In genomic region chr7:2511769-2512168, GRCh38 we compare ENCODE assay signal across 9 cellular contexts. TPM values are rescaled to one million over a fixed set of nuclear protein-coding genes. Genes with fewer than 3 reads are reported as not detected.
DNase-seq lines count a peak whose midpoint lies in the region; ATAC-seq and TF ChIP-seq lines count a peak whose summit lies in the region.
"Had no signal": no experiment of that assay in that cellular context is flagged by ENCODE, and none has a peak within 500 bp of the region (broad histone marks: within the 10 kb centered on the region; RNA-seq: fewer than 3 reads in every experiment).

No MANE protein-coding gene starts in this region.

- DNase-seq in CD8-positive, alpha-beta T cell: no peak
- DNase-seq in OCI-LY7 (ENCODE audit: low spot score) (no peak), prostate gland (ENCODE audit: low spot score) (no peak), NCI-H1417 treated with DMSO at 0.1 percent for 48 hours (lab: John Stamatoyannopoulos, UW) (no peak)
- no peak for DNase-seq in effector memory CD4-positive, alpha-beta T cell

- peak overlapping the region; percentile 85; the same call in 1 of the 2 replicates for H2AFZ ChIP-seq in OCI-LY7 (ENCODE audit: low read length)

- H3K27me3 Mint-ChIP-seq in CD8-positive, alpha-beta T cell (ENCODE audit: low read depth): no peaks in the 10 kb centered on the region

- no peaks in the 10 kb centered on the region for H3K79me2 ChIP-seq in OCI-LY7 (ENCODE audit: insufficient read depth, low read depth, low read length)

- H3K27me3 ChIP-seq in CD8-positive, alpha-beta T cell (ENCODE audit: insufficient read depth, low read length): no peaks in the 10 kb centered on the region
- H3K27me3 ChIP-seq in effector memory CD4-positive, alpha-beta T cell (replicated peaks; ENCODE audit: control insufficient read depth, insufficient read depth, low read length, poor library complexity, severe bottlenecking): no peaks in the 10 kb centered on the region
- no peaks in the 10 kb centered on the region for H3K27me3 ChIP-seq in prostate gland (replicated peaks; ENCODE audit: insufficient read depth)

- peak overlapping the region; percentile 48 for H3K4me3 ChIP-seq in CD8-positive, alpha-beta T cell (ENCODE audit: low read depth, low read length)
- H3K4me3 ChIP-seq in OCI-LY7 (ENCODE audit: low read depth, low read length, poor library complexity, severe bottlenecking) (peak overlapping the region; percentile 43), prostate gland (peak overlapping the region in 1 of 2 donors; percentile 2)
- H3K4me3 ChIP-seq in effector memory CD4-positive, alpha-beta T cell (ENCODE audit: insufficient read depth, low read depth, low read length, poor library complexity, severe bottlenecking): peak overlapping the region; percentile 45

- TF ChIP-seq CTCF in CD8-positive, alpha-beta T cell (IDR thresholded peaks at IDR 0.05): no peak
- no peak for TF ChIP-seq CTCF in OCI-LY7 (conservative IDR thresholded peaks at IDR 0.05; ENCODE audit: low read length)
- TF ChIP-seq CTCF in prostate gland (IDR thresholded peaks at IDR 0.05): no peak

- peaks cover 60% of the 10 kb centered on the region for H3K4me1 Mint-ChIP-seq in CD8-positive, alpha-beta T cell (ENCODE audit: low read depth)

- no TSS peak for BruUV-seq in OCI-LY7 (replicated peaks; lab: Mats Ljungman, UMichigan)

- no peak for ATAC-seq in CD8-positive, alpha-beta T cell
- ATAC-seq in HG02884 (IDR thresholded peaks at IDR 0.05; ENCODE audit: unreplicated experiment): no peak
- no peak for ATAC-seq in HG02870 (IDR thresholded peaks at IDR 0.05; ENCODE audit: unreplicated experiment)

- peak overlapping the region; percentile 74 for H3K4me2 ChIP-seq in OCI-LY7 (ENCODE audit: low read length)

- WGBS in prostate gland: 39% methylated on average over 18 of the region's 18 CpGs

- no peaks in the 10 kb centered on the region for H3K36me3 ChIP-seq in CD8-positive, alpha-beta T cell (ENCODE audit: insufficient read depth, low read length)
- H3K36me3 ChIP-seq in OCI-LY7 (ENCODE audit: insufficient read depth, low read length) (no peaks in the 10 kb centered on the region), prostate gland (no peaks in the 10 kb centered on the region)
- no peaks in the 10 kb centered on the region for H3K36me3 ChIP-seq in effector memory CD4-positive, alpha-beta T cell (ENCODE audit: control insufficient read depth, insufficient read depth, low read length)

- H4K20me1 ChIP-seq in OCI-LY7 (ENCODE audit: insufficient read depth, low read length): no peaks in the 10 kb centered on the region

- H3K9me2 ChIP-seq in OCI-LY7 (ENCODE audit: insufficient read depth, low read length): no peaks in the 10 kb centered on the region

- peaks cover 71% of the 10 kb centered on the region for H3K4me1 ChIP-seq in CD8-positive, alpha-beta T cell (ENCODE audit: insufficient read depth, low read length)
- peaks cover 50% of the 10 kb centered on the region for H3K4me1 ChIP-seq in OCI-LY7 (ENCODE audit: insufficient read depth, low read length, poor library complexity, severe bottlenecking)
- H3K4me1 ChIP-seq in effector memory CD4-positive, alpha-beta T cell (ENCODE audit: control insufficient read depth, insufficient read depth, low read length, poor library complexity, severe bottlenecking): peaks cover 61% of the 10 kb centered on the region
- H3K4me1 ChIP-seq in prostate gland (replicated peaks): peaks cover 36% of the 10 kb centered on the region

- intact Hi-C loops in CD8-positive, alpha-beta T cell (cut with DNase I, micrococcal nuclease): loop anchor here in 1 of 2 experiments (10.0 kb wide), 1 partner anchor 977 kb away; the partner anchor contains the start of gene MAFK
- intact Hi-C loops in OCI-LY7 (cut with micrococcal nuclease; ENCODE audit: unreplicated experiment): no loop called here
- intact Hi-C loops in prostate gland (cut with DNase I): no loop called here

- H3K27ac Mint-ChIP-seq in CD8-positive, alpha-beta T cell: peak overlapping the region; percentile 97

- CTCF ChIA-PET in CD8-positive, alpha-beta T cell (lab: Charles Lee): interaction anchor here (0.9 to 1.1 kb wide), 3 partner anchors 17 to 162 kb away, joined by 3 to 4 read pairs (median 3); no protein-coding TSS in a partner anchor
- CTCF ChIA-PET in OCI-LY7 (lab: Charles Lee; ENCODE audit: unreplicated experiment): no interaction called here

- H3K9me3 ChIP-seq in CD8-positive, alpha-beta T cell (ENCODE audit: low read length): no peaks in the 10 kb centered on the region
- H3K9me3 ChIP-seq in OCI-LY7 (ENCODE audit: low read length): no peaks in the 10 kb centered on the region
- no peaks in the 10 kb centered on the region for H3K9me3 ChIP-seq in effector memory CD4-positive, alpha-beta T cell (ENCODE audit: control insufficient read depth, low read length)
- H3K9me3 ChIP-seq in prostate gland: no peaks in the 10 kb centered on the region

- H3K36me3 Mint-ChIP-seq in CD8-positive, alpha-beta T cell: no peaks in the 10 kb centered on the region

- TF ChIP-seq POLR2A in prostate gland (IDR thresholded peaks at IDR 0.05): no peak

- H3K4me3 Mint-ChIP-seq in CD8-positive, alpha-beta T cell: peak overlapping the region; percentile 81

- no peaks in the 10 kb centered on the region for H3K9me3 Mint-ChIP-seq in CD8-positive, alpha-beta T cell

- H3K27ac ChIP-seq in CD8-positive, alpha-beta T cell (ENCODE audit: low read depth, low read length): peak overlapping the region; percentile 84
- H3K27ac ChIP-seq in OCI-LY7 (ENCODE audit: low read depth, low read length, poor library complexity, severe bottlenecking) (peak overlapping the region; percentile 71), prostate gland (peak overlapping the region; percentile 85 to 87)
- H3K27ac ChIP-seq in effector memory CD4-positive, alpha-beta T cell (ENCODE audit: insufficient read depth, low read length, poor library complexity, severe bottlenecking): peak overlapping the region; percentile 88

- POLR2A ChIA-PET in CD8-positive, alpha-beta T cell (lab: Charles Lee): interaction anchor here (0.8 to 6.2 kb wide), 10 partner anchors 10 to 980 kb away, joined by 3 to 91 read pairs (median 6); partner anchors contain the start of genes IQCE and LFNG
- POLR2A ChIA-PET in OCI-LY7 (lab: Charles Lee): interaction anchor here (0.6 to 1.6 kb wide), 4 partner anchors 17 to 308 kb away, joined by 3 to 10 read pairs (median 4); no protein-coding TSS in a partner anchor

RNA-seq across cellular contexts. Expression of gene LFNG, which starts 7.8 kb away (rescaled TPM):
- 100 to 1,000 TPM; 137 to 140 TPM for total RNA-seq in CD8-positive, alpha-beta T cell
- total RNA-seq in OCI-LY7 (2014; rRNA removed; shearing (Covaris generic)): 1.2 and 2.3 TPM in 2 replicates
- 1.2 and 2.1 TPM in 2 replicates for total RNA-seq in OCI-LY7 (2022)
- 10 to 100 TPM; 45.6 to 51.7 TPM for total RNA-seq in prostate gland

RNA-seq across cellular contexts. Expression of gene GRIFIN, which starts 35.6 kb away (rescaled TPM):
- total RNA-seq in CD8-positive, alpha-beta T cell: not detected
- total RNA-seq in OCI-LY7 (2014; rRNA removed; shearing (Covaris generic)): not detected in 2 replicates
- total RNA-seq in OCI-LY7 (2022): not detected in 2 replicates
- not detected for total RNA-seq in prostate gland
- total RNA-seq: Daoy, subcutaneous adipose tissue had no signal

RNA-seq across cellular contexts. Expression of gene BRAT1, which starts 43.6 kb away (rescaled TPM):
- total RNA-seq in CD8-positive, alpha-beta T cell: 10 to 100 TPM; 18.9 to 20.6 TPM
- 50.8 and 52.0 TPM in 2 replicates for total RNA-seq in OCI-LY7 (2014; rRNA removed; shearing (Covaris generic))
- 42.2 and 44.7 TPM in 2 replicates for total RNA-seq in OCI-LY7 (2022)
- 100 to 1,000 TPM in 1 of 2 donors, 10 to 100 TPM in 1; 83.9 to 113 TPM for total RNA-seq in prostate gland

RNA-seq across cellular contexts. Expression of gene IQCE, which starts 47.0 kb away (rescaled TPM):
- total RNA-seq in CD8-positive, alpha-beta T cell: 1 to 10 TPM; 3.3 to 4.8 TPM
- total RNA-seq in OCI-LY7 (2014; rRNA removed; shearing (Covaris generic)): 3.9 and 6.6 TPM in 2 replicates
- total RNA-seq in OCI-LY7 (2022) (6.2 and 8.6 TPM in 2 replicates), prostate gland (10 to 100 TPM; 20.2 to 41.9 TPM)

Comparison
In these comparisons a context has a peak if more than half of its experiments do, and no peak if none do; other contexts are left out.
1. RNA of gene LFNG, which starts 7.8 kb away (total RNA-seq): 137 to 140 TPM in CD8-positive, alpha-beta T cell and 45.6 to 51.7 TPM in prostate gland; 1.2 to 2.3 TPM in OCI-LY7; every median in the first group is over 10 times any median in the second.
2. Peak in every context shown above with its lines, with median percentiles within 50 percentile points of each other: H3K27ac ChIP-seq.